In the genomic region with DNA sequence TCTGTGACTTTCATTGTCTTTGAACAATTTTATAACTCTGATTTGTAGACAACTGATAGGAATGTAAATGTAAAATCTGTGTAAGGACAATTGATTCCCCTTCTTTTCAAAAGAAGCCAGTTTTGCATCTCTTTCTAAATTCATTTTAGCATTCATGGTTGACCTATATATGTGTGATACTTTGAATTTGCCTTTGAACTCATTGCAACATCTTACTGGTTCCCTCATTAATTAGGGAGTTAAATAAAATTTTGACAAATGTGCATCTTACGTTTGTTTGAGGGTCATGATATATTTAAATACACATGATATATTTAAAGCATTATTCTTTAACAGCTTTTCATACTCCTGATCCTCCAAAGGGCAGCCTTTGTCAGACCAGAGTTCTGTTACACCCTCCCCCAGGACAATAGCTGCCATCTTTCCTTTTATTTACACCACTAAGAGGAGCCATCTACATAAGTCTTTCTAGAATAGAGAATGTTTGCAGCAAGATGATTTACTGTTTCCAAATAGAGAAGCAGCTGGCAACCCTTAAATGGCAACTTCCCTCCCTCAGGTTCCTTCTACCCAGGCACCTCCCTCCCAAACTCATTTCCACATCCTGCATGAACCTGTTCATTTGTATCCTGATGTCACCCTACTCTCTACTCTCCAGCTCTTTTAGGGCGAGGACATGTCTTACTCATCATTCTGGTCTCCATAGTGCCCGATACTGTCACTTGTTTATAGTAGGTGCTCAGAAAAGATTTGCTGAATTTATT, we compare ENCODE assay signal across 15 cellular contexts. TPM values are rescaled to one million over a fixed set of nuclear protein-coding genes. Genes with fewer than 3 reads are reported as not detected.
A peak's percentile ranks its signal among the peaks of the same experiment; 100 is the strongest.
DNase-seq lines count a peak whose midpoint lies in the region; ATAC-seq and TF ChIP-seq lines count a peak whose summit lies in the region.
"Had no signal": no experiment of that assay in that cellular context is flagged by ENCODE, and none has a peak within 500 bp of the region (broad histone marks: within the 10 kb centered on the region; RNA-seq: fewer than 3 reads in every experiment).

No MANE protein-coding gene starts in this region.

- H3K4me1 ChIP-seq in foreskin keratinocyte, result peaks cover 13% of the 10 kb centered on the region

- TF ChIP-seq CTCF in foreskin keratinocyte (conservative IDR thresholded peaks at IDR 0.05), result no peak

- DNase-seq in DMS153 treated with DMSO at 0.1 percent for 48 hours (lab: John Stamatoyannopoulos, UW; ENCODE audit: unreplicated experiment) (peak; percentile 89), M059J (ENCODE audit: low read depth) (peak; percentile 39), NOMO-1 treated with dmso at 0.1 percent for 144 hours (lab: John Stamatoyannopoulos, UW; ENCODE audit: unreplicated experiment) (peak; percentile 85), foreskin keratinocyte (peak; percentile 40 to 62), caudate nucleus (lab: John Stamatoyannopoulos, UW) (no peak), amniotic stem cell (lab: John Stamatoyannopoulos, UW) (no peak), ureter (ENCODE audit: low spot score) (no peak), SKM-1 treated with dmso at 0.1 percent for 144 hours (lab: John Stamatoyannopoulos, UW; ENCODE audit: unreplicated experiment) (no peak)
- DNase-seq: activated effector memory CD4-positive, alpha-beta T cell treated with anti-CD3 and anti-CD28 coated beads, Interleukin-2, amount 50 U/mL, for 16 hours; DND-41; Kasumi-1; NCI-H524 treated with DMSO at 0.1 percent for 48 hours; Right ventricle myocardium superior; stimulated activated CD8-positive, alpha-beta memory T cell treated with anti-CD3 and anti-CD28 coated beads, Interleukin-4, amount 100 ng/mL, for 48 hours had no signal

- ATAC-seq in foreskin keratinocyte, result peak; percentile 61

- no peak overlapping the region for H3K27ac ChIP-seq in foreskin keratinocyte
- H3K27ac ChIP-seq in caudate nucleus (ENCODE audit: low read depth, low read length), result no peak overlapping the region
- H3K27ac ChIP-seq: right atrium auricular region had no signal

- H3K27me3 ChIP-seq in foreskin keratinocyte, result no peaks in the 10 kb centered on the region
- H3K27me3 ChIP-seq: right atrium auricular region had no signal

RNA-seq across cellular contexts. Expression of gene APPL2, which starts 40.2 kb away (rescaled TPM):
- 21.4 and 41.3 TPM in 2 replicates for total RNA-seq in M059J (2014; rRNA removed; shearing (Covaris generic))
- total RNA-seq in foreskin keratinocyte (23.3 and 31.2 TPM in 2 replicates), ureter (36.5 TPM)
- polyA plus RNA-seq in foreskin keratinocyte, result 10.9 and 12.0 TPM in 2 replicates

RNA-seq across cellular contexts. Expression of gene C12orf75, which starts 54.3 kb away (rescaled TPM):
- total RNA-seq in M059J (2014; rRNA removed; shearing (Covaris generic)), result 555 and 669 TPM in 2 replicates
- total RNA-seq in foreskin keratinocyte, result 149 and 164 TPM in 2 replicates
- 153 and 156 TPM in 2 replicates for polyA plus RNA-seq in foreskin keratinocyte
- 31.3 TPM for total RNA-seq in ureter

Comparison
In these comparisons a context has a peak if more than half of its experiments do, and no peak if none do; other contexts are left out.
1. DNase-seq: peak in DMS153 treated with DMSO at 0.1 percent for 48 hours (single experiment), M059J (single experiment), NOMO-1 treated with dmso at 0.1 percent for 144 hours (single experiment) and foreskin keratinocyte (2 of 2); none in caudate nucleus (0 of 61), amniotic stem cell (single experiment), ureter (single experiment) and SKM-1 treated with dmso at 0.1 percent for 144 hours (single experiment).